In genomic region chr1:162151900-162152829, GRCh38 we compare ENCODE assay signal across 8 cellular contexts.
DNase-seq lines count a peak whose midpoint lies in the region; ATAC-seq, FAIRE-seq and TF ChIP-seq lines count a peak whose summit lies in the region.

No MANE protein-coding gene starts in this region.

- POLR2A ChIA-PET in HEK293 (lab: Yijun Ruan, JAX) = no interaction called here
- POLR2A ChIA-PET in Panc1 (lab: Charles Lee) = no interaction called here
- POLR2A ChIA-PET in HepG2 (lab: Yijun Ruan, JAX) = interaction anchor here (0.9 to 1.3 kb wide), 3 partner anchors 11 to 95 kb away, joined by 3 to 6 read pairs (median 4); no protein-coding TSS in a partner anchor
- POLR2A ChIA-PET in PC-3 (lab: Charles Lee; ENCODE audit: unreplicated experiment) = no interaction called here

- ATAC-seq in Panc1 (peak; percentile 16; the same call in 1 of the 2 replicates), HepG2 (peak; percentile 90), HG03565 (IDR thresholded peaks at IDR 0.05; ENCODE audit: unreplicated experiment) (no peak), PC-3 (no peak)

- TF ChIP-seq POLR2A in HepG2 (IDR thresholded peaks at IDR 0.05; ENCODE audit: insufficient read depth in 1 of 2, low read depth in 2 of 2, low read length in 2 of 2) (no peak), uterus (IDR thresholded peaks at IDR 0.05) (no peak)

- H2AFZ ChIP-seq in HepG2 (ENCODE audit: low read length) (no peak overlapping the region), PC-3 (ENCODE audit: low read length) (no peak overlapping the region)

- peaks cover 39% of the 10 kb centered on the region for H3K79me2 ChIP-seq in HepG2 (ENCODE audit: insufficient read depth, low read length)
- no peaks in the 10 kb centered on the region for H3K79me2 ChIP-seq in PC-3 (ENCODE audit: low read length)

- H3K36me3 ChIP-seq in HEK293 (ENCODE audit: control insufficient read depth in 2 of 2, insufficient read depth in 1 of 2, low read length in 2 of 2) (no peaks in the 10 kb centered on the region), Panc1 (ENCODE audit: control insufficient read depth, insufficient read depth, low read length) (no peaks in the 10 kb centered on the region), HepG2 (replicated peaks in 1 of 2; ENCODE audit: control insufficient read depth in 1 of 2, insufficient read depth in 2 of 2, low read length in 2 of 2) (peaks cover 1 to 12% of the 10 kb centered on the region in 2 experiments; a peak in 1 of 5 replicates), PC-3 (ENCODE audit: low read depth, low read length) (no peaks in the 10 kb centered on the region), MG63 (no peaks in the 10 kb centered on the region), uterus (no peaks in the 10 kb centered on the region)

- no peak overlapping the region for H3K27ac ChIP-seq in HEK293 (ENCODE audit: extremely low read depth, low read depth, low read length)
- H3K27ac ChIP-seq in Panc1 (ENCODE audit: low read length) = peak overlapping the region; percentile 67
- H3K27ac ChIP-seq in HepG2 (ENCODE audit: extremely low read length, insufficient read depth, low read length) = peak overlapping the region; percentile 45
- no peak overlapping the region for H3K27ac ChIP-seq in PC-3 (ENCODE audit: low read length)
- no peak overlapping the region for H3K27ac ChIP-seq in uterus

- H3K4me1 ChIP-seq in HEK293 (ENCODE audit: control insufficient read depth, insufficient read depth, low read length) = peaks cover 13% of the 10 kb centered on the region
- peaks cover 58% of the 10 kb centered on the region for H3K4me1 ChIP-seq in Panc1 (ENCODE audit: control insufficient read depth, insufficient read depth, low read length)
- H3K4me1 ChIP-seq in HepG2 (ENCODE audit: insufficient read depth, low read length) = peaks cover 56% of the 10 kb centered on the region
- H3K4me1 ChIP-seq in PC-3 (ENCODE audit: insufficient read depth, low read length) = no peaks in the 10 kb centered on the region
- H3K4me1 ChIP-seq in uterus = no peaks in the 10 kb centered on the region

- H3K9me3 ChIP-seq in HEK293 (ENCODE audit: control insufficient read depth, insufficient read depth, low read depth, low read length) (no peaks in the 10 kb centered on the region), Panc1 (ENCODE audit: control insufficient read depth, insufficient read depth, low read depth, low read length) (no peaks in the 10 kb centered on the region), HepG2 (ENCODE audit: low read length) (no peaks in the 10 kb centered on the region), PC-3 (ENCODE audit: low read length) (no peaks in the 10 kb centered on the region), MG63 (no peaks in the 10 kb centered on the region), uterus (no peaks in the 10 kb centered on the region)

- TF ChIP-seq EP300 in HepG2 (IDR thresholded peaks at IDR 0.05; ENCODE audit: low read depth in 2 of 2, low read length in 2 of 2) (peak in 1 of 2 experiments; percentile 55; a peak in 2 of 4 replicates), HepG2 (CRISPR knock-in tag; IDR thresholded peaks at IDR 0.05; ENCODE audit: borderline replicate concordance) (no peak)

- intact Hi-C loops in Panc1 (cut with micrococcal nuclease; ENCODE audit: unreplicated experiment) = no loop called here
- intact Hi-C loops in HepG2 (cut with micrococcal nuclease; ENCODE audit: unreplicated experiment) = no loop called here
- intact Hi-C loops in PC-3 (cut with micrococcal nuclease) = no loop called here
- intact Hi-C loops in uterus (cut with DNase I; ENCODE audit: low total_unique reads) = no loop called here

- H3F3A ChIP-seq in PC-3 (ENCODE audit: low read length, unreplicated experiment) = no peaks in the 10 kb centered on the region

- H3K4me2 ChIP-seq in HepG2 (ENCODE audit: low read depth, low read length) = peak overlapping the region; percentile 65
- no peak overlapping the region for H3K4me2 ChIP-seq in PC-3 (ENCODE audit: low read length)

- WGBS in HepG2 (ENCODE audit: low lambda C conversion rate) = 7% methylated on average over 5 of the region's 9 CpGs

- CTCF ChIA-PET in HEK293 (lab: Yijun Ruan, JAX) = no interaction called here
- CTCF ChIA-PET in Panc1 (lab: Charles Lee) = no interaction called here
- CTCF ChIA-PET in HepG2 (lab: Yijun Ruan, JAX; ENCODE audit: low intra/inter-chr PET ratio, low total read pairs) = no interaction called here
- CTCF ChIA-PET in PC-3 (lab: Charles Lee) = interaction anchor here (0.7 kb wide), 1 partner anchor 277 kb away, joined by 3 read pairs; no protein-coding TSS in a partner anchor

- no peak overlapping the region for H3K9ac ChIP-seq in HepG2 (ENCODE audit: insufficient read depth, low read depth, low read length)
- no peak overlapping the region for H3K9ac ChIP-seq in PC-3 (ENCODE audit: low read length)

- no peaks in the 10 kb centered on the region for H3K27me3 ChIP-seq in Panc1 (ENCODE audit: control insufficient read depth, insufficient read depth, low read length)
- no peaks in the 10 kb centered on the region for H3K27me3 ChIP-seq in HepG2 (ENCODE audit: control insufficient read depth in 1 of 2, insufficient read depth in 2 of 2, low read length in 2 of 2)
- no peaks in the 10 kb centered on the region for H3K27me3 ChIP-seq in PC-3 (ENCODE audit: low read length)
- no peaks in the 10 kb centered on the region for H3K27me3 ChIP-seq in MG63
- no peaks in the 10 kb centered on the region for H3K27me3 ChIP-seq in uterus

- TF ChIP-seq RAD21 in HepG2 (CRISPR knock-in tag; IDR thresholded peaks at IDR 0.05) = 0 out of 2 replicates have a peak, but pooled peaks have one; percentile 18

- H4K20me1 ChIP-seq in HepG2 (ENCODE audit: insufficient read depth, low read length) (no peaks in the 10 kb centered on the region), PC-3 (ENCODE audit: low read length) (no peaks in the 10 kb centered on the region)

- in situ Hi-C loops in Panc1 (cut with HindIII; ENCODE audit: low pct_unique_long_range_greater_than_20kb, low sequenced_read_pairs) (no loop called here), HepG2 (cut with HindIII; ENCODE audit: extremely low pct_ligation_motif_present, low pct_unique_long_range_greater_than_20kb) (no loop called here)

- FAIRE-seq in HepG2 (lab: Jason Lieb, UNC) = peak; percentile 75

- peak; percentile 63 for DNase-seq in ELF-1 (ENCODE audit: low read depth, low spot score)
- no peak for DNase-seq in Panc1 (ENCODE audit: low read depth, low spot score)
- peak; percentile 77 for DNase-seq in HepG2 (ENCODE audit: low spot score)
- no peak for DNase-seq in PC-3
- no peak for DNase-seq in MG63
- no peak for DNase-seq in uterus

- TF ChIP-seq CTCF in HEK293 (tag by site-specific recombination; IDR thresholded peaks at IDR 0.05) = 0 out of 2 replicates have a peak, but pooled peaks have one; percentile 52
- TF ChIP-seq CTCF in Panc1 (IDR thresholded peaks at IDR 0.05) = no peak
- TF ChIP-seq CTCF in HepG2 (CRISPR knock-in tag; IDR thresholded peaks at IDR 0.05) = peak; percentile 63
- no peak for TF ChIP-seq CTCF in PC-3 (conservative IDR thresholded peaks at IDR 0.05; ENCODE audit: low read depth, low read length)
- TF ChIP-seq CTCF in uterus (IDR thresholded peaks at IDR 0.05) = no peak

- H3K4me3 ChIP-seq in HEK293 (ENCODE audit: low read depth, low read length) = no peak overlapping the region
- no peak overlapping the region for H3K4me3 ChIP-seq in Panc1 (ENCODE audit: low read depth in 2 of 2, low read length in 2 of 2)
- peak overlapping the region in 2 of 3 experiments; percentile 2 to 24; a peak in 1 of 6 replicates for H3K4me3 ChIP-seq in HepG2 (replicated peaks in 1 of 3; ENCODE audit: insufficient read depth in 1 of 3, low read depth in 2 of 3, low read length in 3 of 3)
- no peak overlapping the region for H3K4me3 ChIP-seq in PC-3 (ENCODE audit: low read length)
- H3K4me3 ChIP-seq in MG63 = no peak overlapping the region
- no peak overlapping the region for H3K4me3 ChIP-seq in uterus

- BruUV-seq in Panc1 (replicated peaks; lab: Mats Ljungman, UMichigan) (no TSS peak), HepG2 (replicated peaks; lab: Mats Ljungman, UMichigan) (no TSS peak), PC-3 (replicated peaks; lab: Mats Ljungman, UMichigan) (no TSS peak)

- no peaks in the 10 kb centered on the region for H3K9me2 ChIP-seq in PC-3 (replicated peaks; ENCODE audit: low read length)

TF ChIP-seq in HEK293, 187 proteins besides CTCF, POLR2A, EP300 and RAD21 (continues in another document):
- 0 out of 2 replicates have a peak, but pooled peaks have one; percentile 22 for TF ChIP-seq ZNF600 (tag by site-specific recombination; IDR thresholded peaks at IDR 0.05)
- no peak for TF ChIP-seq ZNF175 (tag by site-specific recombination; IDR thresholded peaks at IDR 0.05)
- no peak for TF ChIP-seq PRDM1 (tag by site-specific recombination; IDR thresholded peaks at IDR 0.05)
- TF ChIP-seq ZSCAN30 (tag by site-specific recombination; IDR thresholded peaks at IDR 0.05) = peak; percentile 61; the same call in 1 of the 2 replicates
- 0 out of 2 replicates have a peak, but pooled peaks have one; percentile 39 for TF ChIP-seq ZEB2 (tag by site-specific recombination; IDR thresholded peaks at IDR 0.05)

TF ChIP-seq in HepG2, 621 proteins besides CTCF, POLR2A, EP300 and RAD21 (continues in another document):
- TF ChIP-seq, protein P1, sequence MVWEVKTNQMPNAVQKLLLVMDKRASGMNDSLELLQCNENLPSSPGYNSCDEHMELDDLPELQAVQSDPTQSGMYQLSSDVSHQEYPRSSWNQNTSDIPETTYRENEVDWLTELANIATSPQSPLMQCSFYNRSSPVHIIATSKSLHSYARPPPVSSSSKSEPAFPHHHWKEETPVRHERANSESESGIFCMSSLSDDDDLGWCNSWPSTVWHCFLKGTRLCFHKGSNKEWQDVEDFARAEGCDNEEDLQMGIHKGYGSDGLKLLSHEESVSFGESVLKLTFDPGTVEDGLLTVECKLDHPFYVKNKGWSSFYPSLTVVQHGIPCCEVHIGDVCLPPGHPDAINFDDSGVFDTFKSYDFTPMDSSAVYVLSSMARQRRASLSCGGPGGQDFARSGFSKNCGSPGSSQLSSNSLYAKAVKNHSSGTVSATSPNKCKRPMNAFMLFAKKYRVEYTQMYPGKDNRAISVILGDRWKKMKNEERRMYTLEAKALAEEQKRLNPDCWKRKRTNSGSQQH (CRISPR knock-in tag; IDR thresholded peaks at IDR 0.05; ENCODE audit: low read depth) = peak; percentile 66; the same call in 1 of the 2 replicates
- TF ChIP-seq GZF1 (CRISPR knock-in tag; IDR thresholded peaks at IDR 0.05) = no peak
- TF ChIP-seq POGZ (CRISPR knock-in tag; IDR thresholded peaks at IDR 0.05) = peak; percentile 92
- TF ChIP-seq NFATC3 (CRISPR knock-in tag; IDR thresholded peaks at IDR 0.05) = no peak
- TF ChIP-seq IRF9 (CRISPR knock-in tag; IDR thresholded peaks at IDR 0.05; ENCODE audit: borderline replicate concordance) = no peak
- TF ChIP-seq SATB2 (CRISPR knock-in tag; IDR thresholded peaks at IDR 0.05) = no peak
- no peak for TF ChIP-seq ZNF343 (CRISPR knock-in tag; IDR thresholded peaks at IDR 0.05)

Comparison
In these comparisons a context has a peak if more than half of its experiments do, and no peak if none do; other contexts are left out.
1. DNase-seq: peak in ELF-1 (single experiment) and HepG2 (single experiment); none in Panc1 (single experiment), PC-3 (single experiment), MG63 (single experiment) and uterus (0 of 2).
2. H3K27ac ChIP-seq: peak in Panc1 (single experiment) and HepG2 (single experiment); none in HEK293 (single experiment), PC-3 (single experiment) and uterus (0 of 2).
3. H3K4me3 ChIP-seq: peak in HepG2 (2 of 3); none in HEK293 (single experiment), Panc1 (0 of 2), PC-3 (single experiment), MG63 (single experiment) and uterus (0 of 2).
4. CTCF ChIP-seq: peak in HEK293 (single experiment) and HepG2 (single experiment); none in Panc1 (single experiment), PC-3 (single experiment) and uterus (0 of 4).
5. ATAC-seq: peak in Panc1 (single experiment) and HepG2 (single experiment); none in HG03565 (single experiment) and PC-3 (single experiment).